Comparison of ENCODE assay signal across 16 cellular contexts in genomic region chr16:57376313-57376818, GRCh38. TPM values are rescaled to one million over a fixed set of nuclear protein-coding genes. Genes with fewer than 3 reads are reported as not detected.
"Had no signal": no experiment of that assay in that cellular context is flagged by ENCODE, and none has a peak within 500 bp of the region (broad histone marks: within the 10 kb centered on the region; RNA-seq: fewer than 3 reads in every experiment).

No MANE protein-coding gene starts in this region.

- H3K9me3 ChIP-seq: pancreas, SK-N-SH had no signal

- H3K36me3 Mint-ChIP-seq: naive B cell; stimulated activated effector memory CD8-positive, alpha-beta T cell treated with anti-CD3 and anti-CD28 coated beads, Interleukin-12 subunit alpha, Interleukin-12 subunit beta, amount 100 ng/mL, for 72 hours had no signal

- H3K79me2 ChIP-seq: hepatocyte had no signal

- H2AFZ ChIP-seq: hepatocyte had no signal

- H3K4me3 ChIP-seq: cardiac muscle cell, hepatocyte, pancreas had no signal

- H3K27ac Mint-ChIP-seq: activated CD4-positive, alpha-beta memory T cell treated with anti-CD3 and anti-CD28 coated beads, Interleukin-2, amount 10 ng/mL, durations not matched to agents 7 days and 5 days; stimulated activated effector memory CD8-positive, alpha-beta T cell treated with anti-CD3 and anti-CD28 coated beads, Interleukin-12 subunit alpha, Interleukin-12 subunit beta, amount 100 ng/mL, for 72 hours had no signal

- H3K27ac ChIP-seq: cardiac muscle cell, pancreas had no signal

- H3K36me3 ChIP-seq: cardiac muscle cell, pancreas had no signal

- H3K9me3 Mint-ChIP-seq: activated CD4-positive, alpha-beta memory T cell treated with anti-CD3 and anti-CD28 coated beads, Interleukin-2, amount 10 ng/mL, durations not matched to agents 7 days and 5 days; activated T-cell treated with anti-CD3 and anti-CD28 coated beads, Interleukin-2, amount 50 U/mL, for 4 hours; naive B cell; stimulated activated effector memory CD8-positive, alpha-beta T cell treated with anti-CD3 and anti-CD28 coated beads, Interleukin-12 subunit alpha, Interleukin-12 subunit beta, amount 100 ng/mL, for 72 hours had no signal

- H3K4me2 ChIP-seq: hepatocyte had no signal

- DNase-seq: activated CD4-positive, alpha-beta memory T cell treated with anti-CD3 and anti-CD28 coated beads, Interleukin-2, amount 10 ng/mL, durations not matched to agents 7 days and 5 days; activated gamma-delta T cell treated with Interleukin-2 at 50 U/mL for 16 hours; activated T-cell treated with anti-CD3 and anti-CD28 coated beads, Interleukin-2, amount 50 U/mL, for 4 hours; naive B cell; pancreas; SK-N-SH; stimulated activated CD4-positive, alpha-beta T cell treated with anti-CD3 and anti-CD28 coated beads, Interleukin-12 subunit alpha, Interleukin-12 subunit beta, amount 100 ng/mL, for 4 hours; T-helper 1 cell had no signal

- H3K9ac ChIP-seq: SK-N-SH had no signal

- ATAC-seq: pancreas had no signal

- H3K4me3 Mint-ChIP-seq: activated CD4-positive, alpha-beta memory T cell treated with anti-CD3 and anti-CD28 coated beads, Interleukin-2, amount 10 ng/mL, durations not matched to agents 7 days and 5 days; activated T-cell treated with anti-CD3 and anti-CD28 coated beads, Interleukin-2, amount 50 U/mL, for 4 hours; naive B cell had no signal

- H3K27me3 ChIP-seq: cardiac muscle cell, hepatocyte, pancreas had no signal

RNA-seq across cellular contexts. Expression of gene CX3CL1, which starts 4.1 kb away (rescaled TPM):
- total RNA-seq: activated CD4-positive, alpha-beta memory T cell treated with anti-CD3 and anti-CD28 coated beads, Interleukin-2, amount 10 ng/mL, durations not matched to agents 7 days and 5 days; mononuclear cell had no signal

RNA-seq across cellular contexts. Expression of gene CCL22, which starts 17.8 kb away (rescaled TPM):
- total RNA-seq: glomerular endothelial cell, lung microvascular endothelial cell, mononuclear cell, temporal lobe, ureter had no signal
- polyA plus RNA-seq: hepatocyte, SK-N-SH had no signal

RNA-seq across cellular contexts. Expression of gene CCL17, which starts 28.2 kb away (rescaled TPM):
- total RNA-seq: activated CD4-positive, alpha-beta memory T cell treated with anti-CD3 and anti-CD28 coated beads, Interleukin-2, amount 10 ng/mL, durations not matched to agents 7 days and 5 days; cardiac muscle cell; glomerular endothelial cell; hepatocyte; lung microvascular endothelial cell; mononuclear cell; temporal lobe had no signal
- polyA plus RNA-seq: cardiac muscle cell, hepatocyte, pancreas, SK-N-SH had no signal
